ENCODE assay signal across 16 cellular contexts in genomic region chr6:95117236-95117635, GRCh38.
DNase-seq lines count a peak whose midpoint lies in the region; ATAC-seq, FAIRE-seq and TF ChIP-seq lines count a peak whose summit lies in the region.
"Had no signal": no experiment of that assay in that cellular context is flagged by ENCODE, and none has a peak within 500 bp of the region (broad histone marks: within the 10 kb centered on the region; RNA-seq: fewer than 3 reads in every experiment).

No MANE protein-coding gene starts in this region.

- TF ChIP-seq RAD21 in HepG2 (CRISPR knock-in tag; IDR thresholded peaks at IDR 0.05), result no peak

- no peak overlapping the region for H3K4me3 ChIP-seq in HepG2 (replicated peaks in 1 of 3; ENCODE audit: insufficient read depth in 1 of 3, low read depth in 2 of 3, low read length in 3 of 3)
- H3K4me3 ChIP-seq in right lobe of liver, result no peak overlapping the region
- H3K4me3 ChIP-seq in bronchial epithelial cell (ENCODE audit: low read depth, low read length), result no peak overlapping the region
- H3K4me3 ChIP-seq: GM23248 had no signal

- no peaks in the 10 kb centered on the region for H3K27me3 Mint-ChIP-seq in CD14-positive monocyte (ENCODE audit: low read depth in 3 of 3)
- H3K27me3 Mint-ChIP-seq: CD4-positive, alpha-beta memory T cell had no signal

- H3K9me3 Mint-ChIP-seq in CD14-positive monocyte, result no peaks in the 10 kb centered on the region

- intact Hi-C loops in HepG2 (cut with micrococcal nuclease; ENCODE audit: unreplicated experiment), result no loop called here
- intact Hi-C loops in right lobe of liver (cut with DNase I), result no loop called here
- intact Hi-C loops in CD14-positive monocyte (cut with micrococcal nuclease), result no loop called here

- H3K4me1 Mint-ChIP-seq in CD14-positive monocyte, result no peaks in the 10 kb centered on the region
- H3K4me1 Mint-ChIP-seq: CD4-positive, alpha-beta memory T cell had no signal

- no peak overlapping the region for H2AFZ ChIP-seq in HepG2 (ENCODE audit: low read length)
- H2AFZ ChIP-seq: GM23248 had no signal

- no peak overlapping the region for H3K27ac Mint-ChIP-seq in CD14-positive monocyte
- H3K27ac Mint-ChIP-seq: CD4-positive, alpha-beta memory T cell had no signal

- no peak overlapping the region for H3K4me3 Mint-ChIP-seq in CD14-positive monocyte
- H3K4me3 Mint-ChIP-seq: CD4-positive, alpha-beta memory T cell had no signal

- H3K27ac ChIP-seq in HepG2 (ENCODE audit: extremely low read length, insufficient read depth, low read length) (no peak overlapping the region), right lobe of liver (no peak overlapping the region)
- H3K27ac ChIP-seq: GM23248 had no signal

- no peaks in the 10 kb centered on the region for H4K20me1 ChIP-seq in HepG2 (ENCODE audit: insufficient read depth, low read length)

- FAIRE-seq in HepG2 (lab: Jason Lieb, UNC) (no peak), bronchial epithelial cell (lab: Jason Lieb, UNC) (no peak)
- FAIRE-seq: H54 had no signal

- H3K36me3 ChIP-seq in HepG2 (replicated peaks in 1 of 2; ENCODE audit: control insufficient read depth in 1 of 2, insufficient read depth in 2 of 2, low read length in 2 of 2) (no peaks in the 10 kb centered on the region), right lobe of liver (no peaks in the 10 kb centered on the region), bronchial epithelial cell (ENCODE audit: control insufficient read depth, insufficient read depth, low read length) (no peaks in the 10 kb centered on the region)

- H3K4me1 ChIP-seq in HepG2 (ENCODE audit: insufficient read depth, low read length), result no peaks in the 10 kb centered on the region
- peaks cover 0 to 17% (median 6%) of the 10 kb centered on the region in 4 donors for H3K4me1 ChIP-seq in right lobe of liver

- H3K27me3 ChIP-seq in HepG2 (ENCODE audit: control insufficient read depth in 1 of 2, insufficient read depth in 2 of 2, low read length in 2 of 2) (no peaks in the 10 kb centered on the region), right lobe of liver (no peaks in the 10 kb centered on the region), bronchial epithelial cell (ENCODE audit: control insufficient read depth, insufficient read depth, low read length) (no peaks in the 10 kb centered on the region)

- no peaks in the 10 kb centered on the region for H3K79me2 ChIP-seq in HepG2 (ENCODE audit: insufficient read depth, low read length)

- in situ Hi-C loops in HepG2 (cut with HindIII; ENCODE audit: extremely low pct_ligation_motif_present, low pct_unique_long_range_greater_than_20kb), result no loop called here

- POLR2A ChIA-PET in HepG2 (lab: Yijun Ruan, JAX), result no interaction called here

- no peak overlapping the region for H3K4me2 ChIP-seq in HepG2 (ENCODE audit: low read depth, low read length)

- H3K9ac ChIP-seq in HepG2 (ENCODE audit: insufficient read depth, low read depth, low read length), result no peak overlapping the region
- H3K9ac ChIP-seq: GM23248 had no signal

- TF ChIP-seq EP300 in HepG2 (IDR thresholded peaks at IDR 0.05; ENCODE audit: low read depth in 2 of 2, low read length in 2 of 2) (no peak), HepG2 (CRISPR knock-in tag; IDR thresholded peaks at IDR 0.05; ENCODE audit: borderline replicate concordance) (no peak)

- no peak for TF ChIP-seq CTCF in HepG2 (CRISPR knock-in tag; IDR thresholded peaks at IDR 0.05)
- TF ChIP-seq CTCF in right lobe of liver (IDR thresholded peaks at IDR 0.05), result no peak
- no peak for TF ChIP-seq CTCF in bronchial epithelial cell (IDR thresholded peaks at IDR 0.05; ENCODE audit: insufficient read depth, low read length, severe bottlenecking)
- TF ChIP-seq CTCF in CD14-positive monocyte (IDR thresholded peaks at IDR 0.05), result no peak

- no TSS peak for BruUV-seq in HepG2 (replicated peaks; lab: Mats Ljungman, UMichigan)

- TF ChIP-seq POLR2A in HepG2 (IDR thresholded peaks at IDR 0.05; ENCODE audit: insufficient read depth in 1 of 2, low read depth in 2 of 2, low read length in 2 of 2) (no peak), right lobe of liver (IDR thresholded peaks at IDR 0.05) (no peak)

- no peaks in the 10 kb centered on the region for H3K9me3 ChIP-seq in HepG2 (ENCODE audit: low read length)
- no peaks in the 10 kb centered on the region for H3K9me3 ChIP-seq in right lobe of liver

- CTCF ChIA-PET in HepG2 (lab: Yijun Ruan, JAX; ENCODE audit: low intra/inter-chr PET ratio, low total read pairs), result no interaction called here

- DNase-seq in HepG2 (ENCODE audit: low spot score) (no peak), right lobe of liver (no peak), LoVo (ENCODE audit: low spot score) (peak; percentile 9), bronchial epithelial cell (ENCODE audit: low read depth) (peak; percentile 74), NOMO-1 (lab: John Stamatoyannopoulos, UW; ENCODE audit: unreplicated experiment in 2 of 2) (no peak), CD14-positive monocyte (ENCODE audit: low spot score) (no peak), GF-D8 (lab: John Stamatoyannopoulos, UW) (no peak)
- DNase-seq: 8988T; ACHN; C1 segment of cervical spinal cord; CD4-positive, alpha-beta memory T cell; DND-41; GM23248; IMR-90; KBM-7 had no signal

- H3K36me3 Mint-ChIP-seq in CD14-positive monocyte, result no peaks in the 10 kb centered on the region
- H3K36me3 Mint-ChIP-seq: CD4-positive, alpha-beta memory T cell had no signal

- ATAC-seq in HepG2 (no peak), right lobe of liver (no peak)

TF ChIP-seq in HepG2, 621 proteins besides CTCF, POLR2A, EP300 and RAD21:
- TF ChIP-seq STAT5B (CRISPR knock-in tag; IDR thresholded peaks at IDR 0.05) (no peak), NFE2L2 (IDR thresholded peaks at IDR 0.05; ENCODE audit: low read length) (0 out of 2 replicates have a peak, but pooled peaks have one; percentile 14)

Comparison
In these comparisons a context has a peak if more than half of its experiments do, and no peak if none do; other contexts are left out.
1. DNase-seq: peak in LoVo (single experiment) and bronchial epithelial cell (single experiment); none in HepG2 (single experiment), right lobe of liver (0 of 3), NOMO-1 (0 of 2), CD14-positive monocyte (single experiment) and GF-D8 (single experiment).